Comparison of ENCODE assay signal across 2 cellular contexts in the genomic region with DNA sequence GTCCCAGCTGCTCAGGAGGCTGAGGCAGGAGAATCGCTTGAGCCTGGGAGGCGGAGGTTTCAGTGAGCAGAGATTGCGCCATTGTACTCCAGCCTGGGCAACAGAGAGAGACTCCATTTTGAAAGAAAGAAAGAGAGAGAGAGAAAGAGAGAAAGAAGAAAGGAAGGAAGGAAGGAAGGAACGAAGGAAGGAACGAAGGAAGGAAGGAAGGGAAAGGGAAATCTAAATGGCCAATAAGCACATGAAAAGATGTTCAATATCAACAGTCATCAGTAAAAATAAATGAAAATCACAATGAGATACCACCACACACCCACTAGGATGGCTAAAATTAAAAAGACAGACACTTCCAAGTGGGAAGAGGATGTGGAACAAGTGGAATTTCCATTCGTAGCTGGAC.
TF ChIP-seq lines count a peak whose summit lies in the region.

No MANE protein-coding gene starts in this region.

TF ChIP-seq in HEK293, 187 proteins besides CTCF, POLR2A, EP300 and RAD21:
- TF ChIP-seq ZNF366 (tag by site-specific recombination; conservative IDR thresholded peaks at IDR 0.05), result peak; percentile 92
- TF ChIP-seq ZNF776 (tag by site-specific recombination; IDR thresholded peaks at IDR 0.05; ENCODE audit: borderline replicate concordance), result 0 out of 2 replicates have a peak, but pooled peaks have one; percentile 9
- 0 out of 2 replicates have a peak, but pooled peaks have one; percentile 14 for TF ChIP-seq ZNF121 (tag by site-specific recombination; IDR thresholded peaks at IDR 0.05)
- no peak for TF ChIP-seq ZNF626 (tag by site-specific recombination; IDR thresholded peaks at IDR 0.05)
- TF ChIP-seq SP2 (tag by site-specific recombination; IDR thresholded peaks at IDR 0.05), result no peak
- no peak for TF ChIP-seq ZNF701 (tag by site-specific recombination; IDR thresholded peaks at IDR 0.05)
TF ChIP-seq in HEK293: peak in this region for 3.

TF ChIP-seq in K562, 482 proteins besides CTCF, POLR2A, EP300 and RAD21:
- TF ChIP-seq, protein P1, sequence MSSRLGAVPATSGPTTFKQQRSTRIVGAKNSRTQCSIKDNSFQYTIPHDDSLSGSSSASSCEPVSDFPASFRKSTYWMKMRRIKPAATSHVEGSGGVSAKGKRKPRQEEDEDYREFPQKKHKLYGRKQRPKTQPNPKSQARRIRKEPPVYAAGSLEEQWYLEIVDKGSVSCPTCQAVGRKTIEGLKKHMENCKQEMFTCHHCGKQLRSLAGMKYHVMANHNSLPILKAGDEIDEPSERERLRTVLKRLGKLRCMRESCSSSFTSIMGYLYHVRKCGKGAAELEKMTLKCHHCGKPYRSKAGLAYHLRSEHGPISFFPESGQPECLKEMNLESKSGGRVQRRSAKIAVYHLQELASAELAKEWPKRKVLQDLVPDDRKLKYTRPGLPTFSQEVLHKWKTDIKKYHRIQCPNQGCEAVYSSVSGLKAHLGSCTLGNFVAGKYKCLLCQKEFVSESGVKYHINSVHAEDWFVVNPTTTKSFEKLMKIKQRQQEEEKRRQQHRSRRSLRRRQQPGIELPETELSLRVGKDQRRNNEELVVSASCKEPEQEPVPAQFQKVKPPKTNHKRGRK (tag; IDR thresholded peaks at IDR 0.05), result peak; percentile 54
- TF ChIP-seq, protein P2, sequence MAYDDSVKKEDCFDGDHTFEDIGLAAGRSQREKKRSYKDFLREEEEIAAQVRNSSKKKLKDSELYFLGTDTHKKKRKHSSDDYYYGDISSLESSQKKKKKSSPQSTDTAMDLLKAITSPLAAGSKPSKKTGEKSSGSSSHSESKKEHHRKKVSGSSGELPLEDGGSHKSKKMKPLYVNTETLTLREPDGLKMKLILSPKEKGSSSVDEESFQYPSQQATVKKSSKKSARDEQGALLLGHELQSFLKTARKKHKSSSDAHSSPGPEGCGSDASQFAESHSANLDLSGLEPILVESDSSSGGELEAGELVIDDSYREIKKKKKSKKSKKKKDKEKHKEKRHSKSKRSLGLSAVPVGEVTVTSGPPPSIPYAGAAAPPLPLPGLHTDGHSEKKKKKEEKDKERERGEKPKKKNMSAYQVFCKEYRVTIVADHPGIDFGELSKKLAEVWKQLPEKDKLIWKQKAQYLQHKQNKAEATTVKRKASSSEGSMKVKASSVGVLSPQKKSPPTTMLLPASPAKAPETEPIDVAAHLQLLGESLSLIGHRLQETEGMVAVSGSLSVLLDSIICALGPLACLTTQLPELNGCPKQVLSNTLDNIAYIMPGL (CRISPR knock-in tag; IDR thresholded peaks at IDR 0.05), result no peak
- TF ChIP-seq, protein P3, sequence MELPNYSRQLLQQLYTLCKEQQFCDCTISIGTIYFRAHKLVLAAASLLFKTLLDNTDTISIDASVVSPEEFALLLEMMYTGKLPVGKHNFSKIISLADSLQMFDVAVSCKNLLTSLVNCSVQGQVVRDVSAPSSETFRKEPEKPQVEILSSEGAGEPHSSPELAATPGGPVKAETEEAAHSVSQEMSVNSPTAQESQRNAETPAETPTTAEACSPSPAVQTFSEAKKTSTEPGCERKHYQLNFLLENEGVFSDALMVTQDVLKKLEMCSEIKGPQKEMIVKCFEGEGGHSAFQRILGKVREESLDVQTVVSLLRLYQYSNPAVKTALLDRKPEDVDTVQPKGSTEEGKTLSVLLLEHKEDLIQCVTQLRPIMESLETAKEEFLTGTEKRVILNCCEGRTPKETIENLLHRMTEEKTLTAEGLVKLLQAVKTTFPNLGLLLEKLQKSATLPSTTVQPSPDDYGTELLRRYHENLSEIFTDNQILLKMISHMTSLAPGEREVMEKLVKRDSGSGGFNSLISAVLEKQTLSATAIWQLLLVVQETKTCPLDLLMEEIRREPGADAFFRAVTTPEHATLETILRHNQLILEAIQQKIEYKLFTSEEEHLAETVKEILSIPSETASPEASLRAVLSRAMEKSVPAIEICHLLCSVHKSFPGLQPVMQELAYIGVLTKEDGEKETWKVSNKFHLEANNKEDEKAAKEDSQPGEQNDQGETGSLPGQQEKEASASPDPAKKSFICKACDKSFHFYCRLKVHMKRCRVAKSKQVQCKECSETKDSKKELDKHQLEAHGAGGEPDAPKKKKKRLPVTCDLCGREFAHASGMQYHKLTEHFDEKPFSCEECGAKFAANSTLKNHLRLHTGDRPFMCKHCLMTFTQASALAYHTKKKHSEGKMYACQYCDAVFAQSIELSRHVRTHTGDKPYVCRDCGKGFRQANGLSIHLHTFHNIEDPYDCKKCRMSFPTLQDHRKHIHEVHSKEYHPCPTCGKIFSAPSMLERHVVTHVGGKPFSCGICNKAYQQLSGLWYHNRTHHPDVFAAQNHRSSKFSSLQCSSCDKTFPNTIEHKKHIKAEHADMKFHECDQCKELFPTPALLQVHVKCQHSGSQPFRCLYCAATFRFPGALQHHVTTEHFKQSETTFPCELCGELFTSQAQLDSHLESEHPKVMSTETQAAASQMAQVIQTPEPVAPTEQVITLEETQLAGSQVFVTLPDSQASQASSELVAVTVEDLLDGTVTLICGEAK (IDR thresholded peaks at IDR 0.05), result no peak
- TF ChIP-seq, protein P3 (CRISPR knock-in tag; IDR thresholded peaks at IDR 0.05), result no peak
- TF ChIP-seq ZNF589 (CRISPR knock-in tag; IDR thresholded peaks at IDR 0.05; ENCODE audit: low read depth) (no peak), NFE2 (IDR thresholded peaks at IDR 0.05; ENCODE audit: low read depth) (no peak), RBBP5 (IDR thresholded peaks at IDR 0.05; ENCODE audit: borderline replicate concordance, insufficient read depth, low read length, poor library complexity, severe bottlenecking) (no peak), SIX5 (IDR thresholded peaks at IDR 0.05; ENCODE audit: borderline replicate concordance in 1 of 2, insufficient read depth in 1 of 2, low read depth in 1 of 2, low read length in 2 of 2) (no peak), CEBPB (tag; IDR thresholded peaks at IDR 0.05) (0 out of 2 replicates have a peak, but pooled peaks have one; percentile 28), SREBF1 (IDR thresholded peaks at IDR 0.05; ENCODE audit: borderline replicate concordance, low read depth, low read length) (no peak), ZNF217 (CRISPR knock-in tag; IDR thresholded peaks at IDR 0.05) (no peak), RBM22 (IDR thresholded peaks at IDR 0.05; ENCODE audit: low read depth, low read length, poor library complexity, severe bottlenecking) (no peak), TFAM (CRISPR knock-in tag; conservative IDR thresholded peaks at IDR 0.05) (no peak), POLR3A (IDR thresholded peaks at IDR 0.05; ENCODE audit: borderline replicate concordance, extremely low read depth, insufficient read depth, insufficient read length) (no peak)
- TF ChIP-seq, protein P4, sequence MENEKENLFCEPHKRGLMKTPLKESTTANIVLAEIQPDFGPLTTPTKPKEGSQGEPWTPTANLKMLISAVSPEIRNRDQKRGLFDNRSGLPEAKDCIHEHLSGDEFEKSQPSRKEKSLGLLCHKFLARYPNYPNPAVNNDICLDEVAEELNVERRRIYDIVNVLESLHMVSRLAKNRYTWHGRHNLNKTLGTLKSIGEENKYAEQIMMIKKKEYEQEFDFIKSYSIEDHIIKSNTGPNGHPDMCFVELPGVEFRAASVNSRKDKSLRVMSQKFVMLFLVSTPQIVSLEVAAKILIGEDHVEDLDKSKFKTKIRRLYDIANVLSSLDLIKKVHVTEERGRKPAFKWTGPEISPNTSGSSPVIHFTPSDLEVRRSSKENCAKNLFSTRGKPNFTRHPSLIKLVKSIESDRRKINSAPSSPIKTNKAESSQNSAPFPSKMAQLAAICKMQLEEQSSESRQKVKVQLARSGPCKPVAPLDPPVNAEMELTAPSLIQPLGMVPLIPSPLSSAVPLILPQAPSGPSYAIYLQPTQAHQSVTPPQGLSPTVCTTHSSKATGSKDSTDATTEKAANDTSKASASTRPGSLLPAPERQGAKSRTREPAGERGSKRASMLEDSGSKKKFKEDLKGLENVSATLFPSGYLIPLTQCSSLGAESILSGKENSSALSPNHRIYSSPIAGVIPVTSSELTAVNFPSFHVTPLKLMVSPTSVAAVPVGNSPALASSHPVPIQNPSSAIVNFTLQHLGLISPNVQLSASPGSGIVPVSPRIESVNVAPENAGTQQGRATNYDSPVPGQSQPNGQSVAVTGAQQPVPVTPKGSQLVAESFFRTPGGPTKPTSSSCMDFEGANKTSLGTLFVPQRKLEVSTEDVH (IDR thresholded peaks at IDR 0.05; ENCODE audit: low read depth, partially characterized antibody), result no peak
- TF ChIP-seq, protein P5, sequence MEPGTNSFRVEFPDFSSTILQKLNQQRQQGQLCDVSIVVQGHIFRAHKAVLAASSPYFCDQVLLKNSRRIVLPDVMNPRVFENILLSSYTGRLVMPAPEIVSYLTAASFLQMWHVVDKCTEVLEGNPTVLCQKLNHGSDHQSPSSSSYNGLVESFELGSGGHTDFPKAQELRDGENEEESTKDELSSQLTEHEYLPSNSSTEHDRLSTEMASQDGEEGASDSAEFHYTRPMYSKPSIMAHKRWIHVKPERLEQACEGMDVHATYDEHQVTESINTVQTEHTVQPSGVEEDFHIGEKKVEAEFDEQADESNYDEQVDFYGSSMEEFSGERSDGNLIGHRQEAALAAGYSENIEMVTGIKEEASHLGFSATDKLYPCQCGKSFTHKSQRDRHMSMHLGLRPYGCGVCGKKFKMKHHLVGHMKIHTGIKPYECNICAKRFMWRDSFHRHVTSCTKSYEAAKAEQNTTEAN (CRISPR knock-in tag; IDR thresholded peaks at IDR 0.05), result no peak
